ENCODE assay signal across 17 cellular contexts in genomic region chr17:69729937-69730336, GRCh38.
DNase-seq lines count a peak whose midpoint lies in the region; ATAC-seq lines count a peak whose summit lies in the region.
"Had no signal": no experiment of that assay in that cellular context is flagged by ENCODE, and none has a peak within 500 bp of the region (broad histone marks: within the 10 kb centered on the region; RNA-seq: fewer than 3 reads in every experiment).

No MANE protein-coding gene starts in this region.

- no peak overlapping the region for H3K27ac Mint-ChIP-seq in activated T-cell treated with anti-CD3 and anti-CD28 coated beads, Interleukin-2, amount 50 U/mL, for 72 hours
- H3K27ac Mint-ChIP-seq in T-helper 2 cell treated with Interferon-gamma antibody and Interleukin-4, amounts not matched to agents 5 μg/mL and 100 μg/mL, for 36 hours, result no peak overlapping the region
- H3K27ac Mint-ChIP-seq: activated naive CD4-positive, alpha-beta T cell treated with anti-CD3 and anti-CD28 coated beads, Interleukin-2, amount 50 U/mL, for 72 hours; CD4-positive, alpha-beta memory T cell; effector memory CD8-positive, alpha-beta T cell had no signal

- in situ Hi-C loops in KBM-7 (cut with MboI; ENCODE audit: low pct_unique_long_range_greater_than_20kb, low sequenced_read_pairs), result no loop called here

- H3K4me1 Mint-ChIP-seq in activated T-cell treated with anti-CD3 and anti-CD28 coated beads, Interleukin-2, amount 50 U/mL, for 72 hours (ENCODE audit: low read depth), result no peaks in the 10 kb centered on the region
- H3K4me1 Mint-ChIP-seq in activated T-cell treated with anti-CD3 and anti-CD28 coated beads, Interleukin-2, amount 50 U/mL, for 4 hours (ENCODE audit: low read depth), result no peaks in the 10 kb centered on the region
- peaks cover 16% of the 10 kb centered on the region for H3K4me1 Mint-ChIP-seq in T-helper 2 cell treated with Interferon-gamma antibody and Interleukin-4, amounts not matched to agents 5 μg/mL and 100 μg/mL, for 36 hours (ENCODE audit: low read depth)
- H3K4me1 Mint-ChIP-seq: CD4-positive, alpha-beta memory T cell had no signal

- ATAC-seq in activated T-cell treated with anti-CD3 and anti-CD28 coated beads, Interleukin-2, amount 50 U/mL, for 72 hours (replicated peaks in 1 of 2), result peak; percentile 31 to 62
- no peak for ATAC-seq in activated T-cell treated with anti-CD3 and anti-CD28 coated beads, Interleukin-2, amount 50 U/mL, for 4 hours
- no peak for ATAC-seq in HG03342 (IDR thresholded peaks at IDR 0.05; ENCODE audit: unreplicated experiment)
- ATAC-seq in HG02938 (IDR thresholded peaks at IDR 0.05; ENCODE audit: unreplicated experiment), result no peak
- ATAC-seq: activated naive CD4-positive, alpha-beta T cell treated with anti-CD3 and anti-CD28 coated beads, Interleukin-2, amount 50 U/mL, for 72 hours; effector memory CD8-positive, alpha-beta T cell had no signal

- H3K36me3 Mint-ChIP-seq in activated T-cell treated with anti-CD3 and anti-CD28 coated beads, Interleukin-2, amount 50 U/mL, for 72 hours (ENCODE audit: insufficient read depth in 2 of 2), result no peaks in the 10 kb centered on the region
- H3K36me3 Mint-ChIP-seq in activated T-cell treated with anti-CD3 and anti-CD28 coated beads, Interleukin-2, amount 50 U/mL, for 4 hours (ENCODE audit: insufficient read depth), result no peaks in the 10 kb centered on the region
- H3K36me3 Mint-ChIP-seq in T-helper 2 cell treated with Interferon-gamma antibody and Interleukin-4, amounts not matched to agents 5 μg/mL and 100 μg/mL, for 36 hours (ENCODE audit: low read depth), result no peaks in the 10 kb centered on the region
- H3K36me3 Mint-ChIP-seq: activated naive CD4-positive, alpha-beta T cell treated with anti-CD3 and anti-CD28 coated beads, Interleukin-2, amount 50 U/mL, for 72 hours; CD4-positive, alpha-beta memory T cell had no signal

- H3K4me3 Mint-ChIP-seq in activated T-cell treated with anti-CD3 and anti-CD28 coated beads, Interleukin-2, amount 50 U/mL, for 72 hours, result no peak overlapping the region
- H3K4me3 Mint-ChIP-seq in activated T-cell treated with anti-CD3 and anti-CD28 coated beads, Interleukin-2, amount 50 U/mL, for 4 hours, result no peak overlapping the region
- H3K4me3 Mint-ChIP-seq in T-helper 2 cell treated with Interferon-gamma antibody and Interleukin-4, amounts not matched to agents 5 μg/mL and 100 μg/mL, for 36 hours, result no peak overlapping the region
- H3K4me3 Mint-ChIP-seq: CD4-positive, alpha-beta memory T cell; effector memory CD8-positive, alpha-beta T cell had no signal

- DNase-seq in activated T-cell treated with anti-CD3 and anti-CD28 coated beads, Interleukin-2, amount 50 U/mL, for 72 hours, result no peak
- DNase-seq in activated T-cell treated with anti-CD3 and anti-CD28 coated beads, Interleukin-2, amount 50 U/mL, for 4 hours, result no peak
- peak; percentile 6 for DNase-seq in T-helper 2 cell treated with Interferon-gamma antibody and Interleukin-4, amounts not matched to agents 5 μg/mL and 100 μg/mL, for 36 hours (ENCODE audit: low spot score)
- DNase-seq in fibroblast of gingiva (ENCODE audit: low read depth) (peak; percentile 24), stromal cell of bone marrow (ENCODE audit: low read depth) (peak; percentile 48), KBM-7 (no peak)
- DNase-seq: activated CD4-positive, alpha-beta T cell treated with anti-CD3 and anti-CD28 coated beads for 4 hours; caudate nucleus; CD4-positive, alpha-beta memory T cell; effector memory CD8-positive, alpha-beta T cell; left ventricle myocardium inferior; NCI-H526; sigmoid colon; stimulated activated CD4-positive, alpha-beta T cell treated with anti-CD3 and anti-CD28 coated beads, Interleukin-2, amount 100 ng/mL, for 24 hours had no signal

- H3K9me3 Mint-ChIP-seq in activated T-cell treated with anti-CD3 and anti-CD28 coated beads, Interleukin-2, amount 50 U/mL, for 72 hours, result peaks cover 0 to 2% of the 10 kb centered on the region in 2 donors
- H3K9me3 Mint-ChIP-seq in activated T-cell treated with anti-CD3 and anti-CD28 coated beads, Interleukin-2, amount 50 U/mL, for 4 hours, result no peaks in the 10 kb centered on the region
- peaks cover 4% of the 10 kb centered on the region for H3K9me3 Mint-ChIP-seq in T-helper 2 cell treated with Interferon-gamma antibody and Interleukin-4, amounts not matched to agents 5 μg/mL and 100 μg/mL, for 36 hours

- no peaks in the 10 kb centered on the region for H3K27me3 Mint-ChIP-seq in activated T-cell treated with anti-CD3 and anti-CD28 coated beads, Interleukin-2, amount 50 U/mL, for 72 hours (ENCODE audit: low read depth)
- H3K27me3 Mint-ChIP-seq in activated T-cell treated with anti-CD3 and anti-CD28 coated beads, Interleukin-2, amount 50 U/mL, for 4 hours (ENCODE audit: low read depth), result no peaks in the 10 kb centered on the region
- peaks cover 13% of the 10 kb centered on the region for H3K27me3 Mint-ChIP-seq in T-helper 2 cell treated with Interferon-gamma antibody and Interleukin-4, amounts not matched to agents 5 μg/mL and 100 μg/mL, for 36 hours (ENCODE audit: low read depth)

Comparison
In these comparisons a context has a peak if more than half of its experiments do, and no peak if none do; other contexts are left out.
1. ATAC-seq: peak in activated T-cell treated with anti-CD3 and anti-CD28 coated beads, Interleukin-2, amount 50 U/mL, for 72 hours (2 of 2); none in activated T-cell treated with anti-CD3 and anti-CD28 coated beads, Interleukin-2, amount 50 U/mL, for 4 hours (0 of 2), HG03342 (single experiment) and HG02938 (single experiment).
2. DNase-seq: peak in T-helper 2 cell treated with Interferon-gamma antibody and Interleukin-4, amounts not matched to agents 5 μg/mL and 100 μg/mL, for 36 hours (single experiment), fibroblast of gingiva (single experiment) and stromal cell of bone marrow (single experiment); none in activated T-cell treated with anti-CD3 and anti-CD28 coated beads, Interleukin-2, amount 50 U/mL, for 72 hours (0 of 2), activated T-cell treated with anti-CD3 and anti-CD28 coated beads, Interleukin-2, amount 50 U/mL, for 4 hours (single experiment) and KBM-7 (single experiment).